2 cellular contexts compared by ENCODE assay signal in the genomic region with DNA sequence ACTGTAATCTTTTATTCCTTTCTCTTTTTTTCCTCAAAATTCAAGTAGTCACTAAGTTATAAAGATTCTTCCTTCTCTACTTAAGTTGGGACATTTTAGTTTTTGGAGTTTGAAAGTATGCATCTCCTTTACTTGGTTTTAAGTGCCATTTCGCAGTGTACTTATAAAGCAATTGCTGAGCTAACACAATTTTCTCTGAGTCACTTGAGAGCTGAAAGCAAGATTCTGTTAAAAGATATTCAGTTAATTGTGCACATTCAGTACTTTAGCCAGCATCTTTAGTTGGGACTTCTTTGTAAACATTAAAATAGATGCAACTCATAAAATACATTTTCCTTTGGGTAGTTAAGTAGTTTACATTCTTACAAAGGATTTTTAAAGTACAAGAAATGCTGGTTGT.
A peak's percentile ranks its signal among the peaks of the same experiment; 100 is the strongest.
TF ChIP-seq lines count a peak whose summit lies in the region.

No MANE protein-coding gene starts in this region.

TF ChIP-seq in IMR-90, 13 proteins besides CTCF, POLR2A, EP300 and RAD21 (continued from another document):
- TF ChIP-seq CEBPB (IDR thresholded peaks at IDR 0.05; ENCODE audit: low read depth, low read length), result no peak
- TF ChIP-seq MAFK (IDR thresholded peaks at IDR 0.05; ENCODE audit: low read depth, low read length), result peak; percentile 42; the same call in 1 of the 2 replicates

TF ChIP-seq in K562, 482 proteins besides CTCF, POLR2A, EP300 and RAD21 (continued from another document):
- TF ChIP-seq ZNF121 (CRISPR knock-in tag; conservative IDR thresholded peaks at IDR 0.05), result no peak
